Comparison of ENCODE assay signal across 1 cellular context in genomic region chr18:26225022-26225693, GRCh38.
TF ChIP-seq lines count a peak whose summit lies in the region.

No MANE protein-coding gene starts in this region.

TF ChIP-seq in WTC11, 78 proteins besides CTCF, POLR2A, EP300 and RAD21 (continued from another document):
- TF ChIP-seq ZNF425 (CRISPR knock-in tag; conservative IDR thresholded peaks at IDR 0.05): no peak
- no peak for TF ChIP-seq MAX (CRISPR knock-in tag; IDR thresholded peaks at IDR 0.05)
- TF ChIP-seq GABPB1 (CRISPR knock-in tag; IDR thresholded peaks at IDR 0.05): no peak
- TF ChIP-seq GTF2I (CRISPR knock-in tag; conservative IDR thresholded peaks at IDR 0.05): no peak
- TF ChIP-seq AR (CRISPR knock-in tag; IDR thresholded peaks at IDR 0.05): no peak
- no peak for TF ChIP-seq ATF6 (CRISPR knock-in tag; IDR thresholded peaks at IDR 0.05)
- TF ChIP-seq FOXJ3 (CRISPR knock-in tag; IDR thresholded peaks at IDR 0.05; ENCODE audit: borderline replicate concordance): no peak
- no peak for TF ChIP-seq RORB (CRISPR knock-in tag; IDR thresholded peaks at IDR 0.05)
- no peak for TF ChIP-seq HMGA2 (CRISPR knock-in tag; IDR thresholded peaks at IDR 0.05)
- TF ChIP-seq RELA (CRISPR knock-in tag; IDR thresholded peaks at IDR 0.05; ENCODE audit: borderline replicate concordance): no peak
- no peak for TF ChIP-seq EMX1 (CRISPR knock-in tag; IDR thresholded peaks at IDR 0.05)
- no peak for TF ChIP-seq ZSCAN18 (CRISPR knock-in tag; IDR thresholded peaks at IDR 0.05)
- no peak for TF ChIP-seq CREB1 (CRISPR knock-in tag; IDR thresholded peaks at IDR 0.05)
